In the genomic region with DNA sequence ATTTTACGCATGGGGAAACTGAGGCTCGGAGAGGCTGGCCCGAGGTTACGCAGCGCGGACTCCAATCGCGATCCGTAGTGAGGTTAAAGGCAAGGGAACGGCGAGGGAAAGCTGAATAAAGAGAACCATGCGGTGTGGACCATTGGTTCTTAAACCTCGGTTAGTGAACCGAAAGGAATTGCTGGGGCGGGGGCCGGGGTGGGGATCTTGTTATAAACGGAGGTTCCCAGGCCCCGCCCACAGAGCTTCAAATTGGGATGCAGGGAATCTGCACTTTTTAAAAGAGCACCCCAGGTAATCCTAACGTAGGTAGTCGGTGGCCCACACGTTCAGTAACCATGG, we compare ENCODE assay signal across 8 cellular contexts. TPM values are rescaled to one million over a fixed set of nuclear protein-coding genes. Genes with fewer than 3 reads are reported as not detected.
A peak's percentile ranks its signal among the peaks of the same experiment; 100 is the strongest.
DNase-seq lines count a peak whose midpoint lies in the region; ATAC-seq and TF ChIP-seq lines count a peak whose summit lies in the region.

No MANE protein-coding gene starts in this region.

- TF ChIP-seq POLR2A in Peyer's patch (IDR thresholded peaks at IDR 0.05) (no peak), esophagus squamous epithelium (IDR thresholded peaks at IDR 0.05) (no peak), prostate gland (IDR thresholded peaks at IDR 0.05) (no peak)

- DNase-seq in activated CD8-positive, alpha-beta memory T cell treated with anti-CD3 and anti-CD28 coated beads, Interleukin-2, amount 10 ng/mL, durations not matched to agents 7 days and 5 days = no peak
- DNase-seq in activated CD8-positive, alpha-beta memory T cell treated with anti-CD3 and anti-CD28 coated beads, Interleukin-2, amount 50 U/mL, for 4 hours = no peak
- DNase-seq in Peyer's patch = peak in 2 of 3 donors; percentile 29 to 55
- no peak for DNase-seq in esophagus squamous epithelium (lab: John Stamatoyannopoulos, UW)
- DNase-seq in prostate gland (ENCODE audit: low spot score) = no peak
- no peak for DNase-seq in posterior vena cava (ENCODE audit: low spot score)
- DNase-seq in GM19238 (ENCODE audit: insufficient read length, low spot score) = no peak

- no peaks in the 10 kb centered on the region for H3K27me3 Mint-ChIP-seq in activated CD8-positive, alpha-beta memory T cell treated with anti-CD3 and anti-CD28 coated beads, Interleukin-2, amount 10 ng/mL, durations not matched to agents 7 days and 5 days

- CTCF ChIA-PET in activated CD8-positive, alpha-beta memory T cell treated with anti-CD3 and anti-CD28 coated beads, Interleukin-2, amount 10 ng/mL, durations not matched to agents 7 days and 5 days (lab: Charles Lee) = interaction anchor here (1.2 to 1.3 kb wide), 3 partner anchors 117 to 166 kb away, joined by 3 to 6 read pairs (median 5); partner anchors contain the start of genes GPRC5B and VPS35L

- peaks cover 0 to 25% (median 2%) of the 10 kb centered on the region in 4 donors for H3K4me1 ChIP-seq in Peyer's patch
- H3K4me1 ChIP-seq in esophagus squamous epithelium = peaks cover 25 to 56% (median 30%) of the 10 kb centered on the region in 3 donors
- no peaks in the 10 kb centered on the region for H3K4me1 ChIP-seq in prostate gland (replicated peaks)

- peaks cover 25% of the 10 kb centered on the region for H3K4me1 Mint-ChIP-seq in activated CD8-positive, alpha-beta memory T cell treated with anti-CD3 and anti-CD28 coated beads, Interleukin-2, amount 10 ng/mL, durations not matched to agents 7 days and 5 days

- H3K27me3 ChIP-seq in Peyer's patch (no peaks in the 10 kb centered on the region), esophagus squamous epithelium (no peaks in the 10 kb centered on the region), prostate gland (replicated peaks; ENCODE audit: insufficient read depth) (no peaks in the 10 kb centered on the region)

- no peak overlapping the region for H3K27ac Mint-ChIP-seq in activated CD8-positive, alpha-beta memory T cell treated with anti-CD3 and anti-CD28 coated beads, Interleukin-2, amount 10 ng/mL, durations not matched to agents 7 days and 5 days

- no peak for TF ChIP-seq CTCF in Peyer's patch (IDR thresholded peaks at IDR 0.05)
- TF ChIP-seq CTCF in esophagus squamous epithelium (IDR thresholded peaks at IDR 0.05) = no peak
- TF ChIP-seq CTCF in prostate gland (IDR thresholded peaks at IDR 0.05) = no peak

- no peak for ATAC-seq in activated CD8-positive, alpha-beta memory T cell treated with anti-CD3 and anti-CD28 coated beads, Interleukin-2, amount 10 ng/mL, durations not matched to agents 7 days and 5 days
- ATAC-seq in GM18870 (IDR thresholded peaks at IDR 0.05; ENCODE audit: unreplicated experiment) = no peak

- H3K4me3 ChIP-seq in Peyer's patch (peak overlapping the region; percentile 75 to 96 (median 84)), esophagus squamous epithelium (peak overlapping the region; percentile 88 to 94 (median 92)), prostate gland (peak overlapping the region; percentile 95 to 98)

- H3K4me3 Mint-ChIP-seq in activated CD8-positive, alpha-beta memory T cell treated with anti-CD3 and anti-CD28 coated beads, Interleukin-2, amount 10 ng/mL, durations not matched to agents 7 days and 5 days = peak overlapping the region; percentile 91

- H3K9me3 Mint-ChIP-seq in activated CD8-positive, alpha-beta memory T cell treated with anti-CD3 and anti-CD28 coated beads, Interleukin-2, amount 10 ng/mL, durations not matched to agents 7 days and 5 days (ENCODE audit: low read depth) = no peaks in the 10 kb centered on the region

- WGBS in esophagus squamous epithelium, 2 donors = 0 to 1% methylated on average over 12 to 16 of the region's 21 CpGs
- WGBS in prostate gland = 0% methylated on average over 21 of the region's 21 CpGs

- H3K36me3 ChIP-seq in Peyer's patch = peaks cover 0 to 10% (median 0%) of the 10 kb centered on the region in 3 donors
- peaks cover 4 to 13% (median 10%) of the 10 kb centered on the region in 3 donors for H3K36me3 ChIP-seq in esophagus squamous epithelium
- peaks cover 3 to 5% of the 10 kb centered on the region in 2 donors for H3K36me3 ChIP-seq in prostate gland

- peak overlapping the region; percentile 14 to 86 (median 78) for H3K27ac ChIP-seq in Peyer's patch
- peak overlapping the region; percentile 72 to 92 (median 85) for H3K27ac ChIP-seq in esophagus squamous epithelium
- peak overlapping the region; percentile 67 to 69 for H3K27ac ChIP-seq in prostate gland

- peaks cover 14% of the 10 kb centered on the region for H3K36me3 Mint-ChIP-seq in activated CD8-positive, alpha-beta memory T cell treated with anti-CD3 and anti-CD28 coated beads, Interleukin-2, amount 10 ng/mL, durations not matched to agents 7 days and 5 days

- intact Hi-C loops in esophagus squamous epithelium (cut with DNase I) (no loop called here), prostate gland (cut with DNase I) (loop anchor here (5.0 to 10.0 kb wide), 2 partner anchors 114 to 164 kb away; partner anchors contain the start of gene GPRC5B), posterior vena cava (cut with DNase I) (loop anchor here in 1 of 2 donors (2.0 kb wide), 1 partner anchor 164 kb away; no protein-coding TSS in a partner anchor)

- H3K9me3 ChIP-seq in Peyer's patch (no peaks in the 10 kb centered on the region), esophagus squamous epithelium (no peaks in the 10 kb centered on the region), prostate gland (no peaks in the 10 kb centered on the region)

RNA-seq across cellular contexts. Expression of gene IQCK, which starts 0.5 kb away (rescaled TPM):
- under 1 TPM; 0.66 to 0.82 TPM for total RNA-seq in activated CD8-positive, alpha-beta memory T cell treated with anti-CD3 and anti-CD28 coated beads, Interleukin-2, amount 10 ng/mL, durations not matched to agents 7 days and 5 days
- 10 to 100 TPM in 2 of 4 donors, 1 to 10 TPM in 2; 8.2 to 42.9 (median 10.3) TPM for total RNA-seq in Peyer's patch
- total RNA-seq in esophagus squamous epithelium = 1 to 10 TPM; 2.2 to 9.3 (median 6.1) TPM
- 10 to 100 TPM; 26.0 to 42.2 TPM for total RNA-seq in prostate gland
- total RNA-seq in posterior vena cava = 1 to 10 TPM; 7.9 to 9.5 TPM

RNA-seq across cellular contexts. Expression of gene KNOP1, which starts 0.6 kb away (rescaled TPM):
- 10 to 100 TPM; 20.9 to 24.4 TPM for total RNA-seq in activated CD8-positive, alpha-beta memory T cell treated with anti-CD3 and anti-CD28 coated beads, Interleukin-2, amount 10 ng/mL, durations not matched to agents 7 days and 5 days
- 10 to 100 TPM in 3 of 4 donors, 1 to 10 TPM in 1; 10.0 to 26.1 (median 19.9) TPM for total RNA-seq in Peyer's patch
- 10 to 100 TPM in 2 of 4 donors, 1 to 10 TPM in 2; 9.0 to 14.3 (median 11.7) TPM for total RNA-seq in esophagus squamous epithelium
- total RNA-seq in prostate gland = 10 to 100 TPM; 11.2 to 26.6 TPM
- total RNA-seq in posterior vena cava = 10 to 100 TPM in 1 of 2 donors, 1 to 10 TPM in 1; 9.5 to 11.0 TPM

Comparison
In these comparisons a context has a peak if more than half of its experiments do, and no peak if none do; other contexts are left out.
1. DNase-seq: peak in Peyer's patch (2 of 3); none in activated CD8-positive, alpha-beta memory T cell treated with anti-CD3 and anti-CD28 coated beads, Interleukin-2, amount 10 ng/mL, durations not matched to agents 7 days and 5 days (single experiment), activated CD8-positive, alpha-beta memory T cell treated with anti-CD3 and anti-CD28 coated beads, Interleukin-2, amount 50 U/mL, for 4 hours (single experiment), esophagus squamous epithelium (single experiment), prostate gland (single experiment), posterior vena cava (single experiment) and GM19238 (single experiment).
2. Peak in every context shown above with its lines, with median percentiles within 50 percentile points of each other: H3K27ac ChIP-seq and H3K4me3 ChIP-seq.